ENCODE assay signal across 8 cellular contexts in the genomic region with DNA sequence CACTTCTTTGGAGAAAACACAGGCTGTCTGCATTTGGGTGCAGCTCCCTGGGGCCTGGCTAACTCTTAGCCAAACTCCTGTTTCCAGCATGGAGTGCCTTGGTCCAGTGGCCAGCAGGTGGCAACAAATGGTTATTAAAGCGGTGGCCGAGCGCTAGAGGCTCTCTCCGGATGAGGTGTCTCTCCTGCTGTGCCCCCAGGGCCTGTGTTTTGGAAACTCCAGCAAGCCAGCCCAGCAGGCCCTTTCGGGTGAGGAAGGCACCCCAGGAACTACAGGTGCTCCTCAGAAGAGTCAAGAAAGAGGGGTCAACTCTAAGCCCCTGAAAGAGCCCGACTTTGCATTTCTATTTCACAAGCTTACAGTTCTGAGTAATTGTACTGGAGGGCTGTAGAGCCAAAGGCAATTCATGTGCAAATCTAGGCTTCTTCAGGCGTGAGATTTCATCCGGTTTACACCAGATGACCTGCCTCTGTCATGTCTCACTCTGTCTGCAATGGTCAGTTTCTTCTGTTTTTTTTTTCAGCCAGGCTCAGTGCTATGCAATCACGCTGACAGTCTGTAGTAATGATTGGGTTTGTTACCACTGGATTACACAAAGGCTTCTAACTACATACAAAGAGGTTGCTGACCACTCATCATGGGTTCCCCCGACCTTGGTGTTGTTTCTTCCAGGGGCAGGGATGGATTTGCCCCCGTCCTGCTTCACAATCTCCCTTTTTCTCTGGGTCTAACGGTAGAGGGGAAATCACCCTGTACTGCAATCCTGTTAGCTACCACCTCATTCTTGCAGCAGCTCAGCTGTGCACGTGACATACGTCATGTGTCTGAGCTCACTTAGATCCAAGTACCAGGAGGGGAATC. TPM values are rescaled to one million over a fixed set of nuclear protein-coding genes. Genes with fewer than 3 reads are reported as not detected.
DNase-seq lines count a peak whose midpoint lies in the region; ATAC-seq and TF ChIP-seq lines count a peak whose summit lies in the region.

No MANE protein-coding gene starts in this region.

- H3K27ac ChIP-seq in OCI-LY3 (ENCODE audit: low read length), result no peak overlapping the region
- peak overlapping the region in 1 of 2 donors; percentile 12 for H3K27ac ChIP-seq in ascending aorta
- H3K27ac ChIP-seq in psoas muscle, result no peak overlapping the region

- no peaks in the 10 kb centered on the region for H4K20me1 ChIP-seq in OCI-LY3 (ENCODE audit: insufficient read depth, low read length)

- peak overlapping the region; percentile 89 for H3K4me2 ChIP-seq in OCI-LY3 (ENCODE audit: low read length)

- ATAC-seq in left ventricle myocardium superior, result peak; percentile 98
- ATAC-seq in psoas muscle, result peak; percentile 93 to 97 (median 94)
- ATAC-seq in HG03108 (IDR thresholded peaks at IDR 0.05; ENCODE audit: unreplicated experiment), result no peak

- H2AFZ ChIP-seq in OCI-LY3 (ENCODE audit: low read depth, low read length), result peak overlapping the region; percentile 99

- TF ChIP-seq CTCF in OCI-LY3 (IDR thresholded peaks at IDR 0.05; ENCODE audit: low read depth, low read length), result peak; percentile 85
- TF ChIP-seq CTCF in ascending aorta (IDR thresholded peaks at IDR 0.05), result peak; percentile 71 to 87 (median 75)
- TF ChIP-seq CTCF in psoas muscle (IDR thresholded peaks at IDR 0.05), result peak; percentile 78

- H3K36me3 ChIP-seq in OCI-LY3 (replicated peaks; ENCODE audit: low read depth, low read length) (no peaks in the 10 kb centered on the region), ascending aorta (no peaks in the 10 kb centered on the region), psoas muscle (ENCODE audit: insufficient read depth in 1 of 2, low read depth in 1 of 2) (no peaks in the 10 kb centered on the region)

- intact Hi-C loops in ascending aorta (cut with DNase I) (loop anchor here (1.0 to 2.0 kb wide), 2 partner anchors 213 to 219 kb away; no protein-coding TSS in a partner anchor), left ventricle myocardium superior (cut with micrococcal nuclease) (loop anchor here (2.0 kb wide), 1 partner anchor 213 kb away; no protein-coding TSS in a partner anchor), psoas muscle (cut with DNase I) (loop anchor here (2.0 to 5.0 kb wide), 3 partner anchors 75 to 221 kb away; no protein-coding TSS in a partner anchor)

- H3K4me1 ChIP-seq in OCI-LY3 (ENCODE audit: low read length), result peaks cover 29% of the 10 kb centered on the region
- peaks cover 0 to 7% of the 10 kb centered on the region in 2 donors for H3K4me1 ChIP-seq in ascending aorta
- peaks cover 6% of the 10 kb centered on the region for H3K4me1 ChIP-seq in psoas muscle

- no peaks in the 10 kb centered on the region for H3K27me3 ChIP-seq in OCI-LY3 (ENCODE audit: low read depth, low read length)
- H3K27me3 ChIP-seq in ascending aorta, result no peaks in the 10 kb centered on the region
- no peaks in the 10 kb centered on the region for H3K27me3 ChIP-seq in psoas muscle (ENCODE audit: insufficient read depth in 3 of 3, low read length in 2 of 3)

- WGBS in psoas muscle, 3 donors, result 22 to 35% (median 23%) methylated on average over 14 of the region's 14 CpGs

- H3K9me3 ChIP-seq in OCI-LY3 (ENCODE audit: insufficient read depth, low read length), result no peaks in the 10 kb centered on the region
- H3K9me3 ChIP-seq in ascending aorta, result no peaks in the 10 kb centered on the region
- no peaks in the 10 kb centered on the region for H3K9me3 ChIP-seq in psoas muscle

- no peaks in the 10 kb centered on the region for H3K79me2 ChIP-seq in OCI-LY3 (ENCODE audit: low read length)

- H3K9ac ChIP-seq in OCI-LY3 (ENCODE audit: low read length), result peak overlapping the region; percentile 47

- DNase-seq in CD1c-positive myeloid dendritic cell (ENCODE audit: extremely low spot score) (peak; percentile 59), GM19238 (ENCODE audit: insufficient read length, low spot score) (peak; percentile 42), HS-5 (ENCODE audit: low read depth) (peak; percentile 66), ascending aorta (ENCODE audit: low spot score in 2 of 2) (peak in 1 of 2 donors; percentile 80), left ventricle myocardium superior (peak; percentile 86), psoas muscle (peak; percentile 72 to 81)

- H3K4me3 ChIP-seq in OCI-LY3 (ENCODE audit: low read length) (peak overlapping the region; percentile 61), ascending aorta (peak overlapping the region in 1 of 2 donors; percentile 36), psoas muscle (no peak overlapping the region)

RNA-seq across cellular contexts. Expression of gene CHRNA1, which starts 7.6 kb away (rescaled TPM):
- total RNA-seq in ascending aorta, result not detected
- not detected for total RNA-seq in left ventricle myocardium superior
- 100 to 1,000 TPM in 3 of 4 donors, 10 to 100 TPM in 1; 51.0 to 278 (median 147) TPM for total RNA-seq in psoas muscle
- polyA plus RNA-seq in psoas muscle, result 100 to 1,000 TPM in 1 of 3 donors, 10 to 100 TPM in 2; 31.7 to 123 (median 54.0) TPM

Comparison
In these comparisons a context has a peak if more than half of its experiments do, and no peak if none do; other contexts are left out.
1. RNA of gene CHRNA1, which starts 7.6 kb away (total RNA-seq): 51.0 to 278 TPM in psoas muscle; not detected in left ventricle myocardium superior (single experiment) and not detected in ascending aorta (single experiment); every median in the first group is over 10 times any median in the second.
2. Peak in every context shown above with its lines, with median percentiles within 50 percentile points of each other: CTCF ChIP-seq.